ENCODE assay signal across 1 cellular context in the genomic region with DNA sequence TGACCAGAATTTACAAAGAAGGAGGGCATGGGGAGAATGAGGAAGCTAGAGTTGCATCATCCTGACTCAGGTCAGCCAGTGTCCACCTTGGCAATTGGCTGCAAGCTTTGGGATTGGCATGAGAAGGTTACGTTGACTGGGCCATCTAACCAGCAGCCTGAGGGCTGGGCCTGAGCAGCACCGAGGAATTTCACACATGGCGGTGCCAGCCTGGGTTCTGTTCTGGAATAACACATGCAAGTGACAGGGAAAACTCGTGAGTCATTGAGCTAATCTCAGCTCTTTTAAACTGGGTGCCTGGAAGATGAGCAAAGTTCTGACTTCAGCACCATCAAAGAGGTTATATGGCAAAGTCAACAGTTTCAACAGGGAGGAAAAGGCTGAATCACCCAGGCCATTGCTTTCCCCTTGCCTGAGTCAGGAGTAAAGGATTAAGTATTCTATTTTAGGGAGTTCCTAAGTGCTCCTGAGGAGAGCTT.
TF ChIP-seq lines count a peak whose summit lies in the region.

No MANE protein-coding gene starts in this region.

TF ChIP-seq in SK-N-SH, 30 proteins besides CTCF, POLR2A, EP300 and RAD21 (continued from another document):
- TF ChIP-seq, protein P1, sequence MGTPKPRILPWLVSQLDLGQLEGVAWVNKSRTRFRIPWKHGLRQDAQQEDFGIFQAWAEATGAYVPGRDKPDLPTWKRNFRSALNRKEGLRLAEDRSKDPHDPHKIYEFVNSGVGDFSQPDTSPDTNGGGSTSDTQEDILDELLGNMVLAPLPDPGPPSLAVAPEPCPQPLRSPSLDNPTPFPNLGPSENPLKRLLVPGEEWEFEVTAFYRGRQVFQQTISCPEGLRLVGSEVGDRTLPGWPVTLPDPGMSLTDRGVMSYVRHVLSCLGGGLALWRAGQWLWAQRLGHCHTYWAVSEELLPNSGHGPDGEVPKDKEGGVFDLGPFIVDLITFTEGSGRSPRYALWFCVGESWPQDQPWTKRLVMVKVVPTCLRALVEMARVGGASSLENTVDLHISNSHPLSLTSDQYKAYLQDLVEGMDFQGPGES (IDR thresholded peaks at IDR 0.05; ENCODE audit: low read depth, low read length) = no peak
- TF ChIP-seq EZH2phosphoT487 (IDR thresholded peaks at IDR 0.05; ENCODE audit: borderline replicate concordance, low read depth) = no peak
